Comparison of ENCODE assay signal across 20 cellular contexts in genomic region chr5:34626036-34626435, GRCh38. TPM values are rescaled to one million over a fixed set of nuclear protein-coding genes. Genes with fewer than 3 reads are reported as not detected.
A peak's percentile ranks its signal among the peaks of the same experiment; 100 is the strongest.
DNase-seq lines count a peak whose midpoint lies in the region; ATAC-seq, FAIRE-seq and TF ChIP-seq lines count a peak whose summit lies in the region.
"Had no signal": no experiment of that assay in that cellular context is flagged by ENCODE, and none has a peak within 500 bp of the region (broad histone marks: within the 10 kb centered on the region; RNA-seq: fewer than 3 reads in every experiment).

No MANE protein-coding gene starts in this region.

- no peak overlapping the region for H2AFZ ChIP-seq in ACC112 (ENCODE audit: low read length, unreplicated experiment)

- H3K36me3 ChIP-seq in ACC112 (ENCODE audit: insufficient read depth, low read length), result no peaks in the 10 kb centered on the region
- H3K36me3 ChIP-seq: esophagus squamous epithelium, prostate gland, vagina had no signal

- ATAC-seq in HG03159 (IDR thresholded peaks at IDR 0.05; ENCODE audit: unreplicated experiment) (no peak), GM19324 (IDR thresholded peaks at IDR 0.05; ENCODE audit: low FRiP score, unreplicated experiment) (no peak), GM21381 (IDR thresholded peaks at IDR 0.05; ENCODE audit: unreplicated experiment) (no peak)
- ATAC-seq: activated CD8-positive, alpha-beta T cell treated with anti-CD3 and anti-CD28 coated beads for 36 hours; stimulated activated memory B cell treated with anti-CD40 and anti-IgM and Interleukin-4, amounts not matched to agents 10 μg/mL and 1 μg/mL and 100 μg/mL, for 72 hours had no signal

- DNase-seq in HTR-8/SVneo (ENCODE audit: insufficient read length, low spot score), result peak; percentile 65
- DNase-seq in amniotic stem cell (lab: John Stamatoyannopoulos, UW), result peak; percentile 72
- DNase-seq in fibroblast of villous mesenchyme (ENCODE audit: low read depth), result peak; percentile 89
- DNase-seq in NOMO-1 (lab: John Stamatoyannopoulos, UW; ENCODE audit: unreplicated experiment in 2 of 2), result no peak
- DNase-seq: activated CD8-positive, alpha-beta T cell treated with anti-CD3 and anti-CD28 coated beads for 36 hours; activated naive CD4-positive, alpha-beta T cell treated with Interleukin-2 at 50 U/mL for 16 hours; cerebellar nuclear complex; DMS 273 treated with DMSO at 0.1 percent for 48 hours; esophagus squamous epithelium; islet precursor cell; NCI-H1092; NCI-H446 treated with DMSO at 0.1 percent for 48 hours; stimulated activated CD4-positive, alpha-beta T cell treated with anti-CD3 and anti-CD28 coated beads, Interleukin-2, amount 100 ng/mL, for 48 hours had no signal

- no peaks in the 10 kb centered on the region for H3K27me3 ChIP-seq in ACC112 (ENCODE audit: insufficient read depth, low read length)
- H3K27me3 ChIP-seq: esophagus squamous epithelium, vagina had no signal

- peak overlapping the region; percentile 15; the same call in 1 of the 2 replicates for H3K27ac ChIP-seq in ACC112 (ENCODE audit: low read depth, low read length)
- H3K27ac ChIP-seq: esophagus squamous epithelium, prostate gland, vagina had no signal

- H3K4me3 ChIP-seq in ACC112 (ENCODE audit: low read depth, low read length) (no peak overlapping the region), fibroblast of villous mesenchyme (ENCODE audit: low read depth, low read length) (no peak overlapping the region)
- H3K4me3 ChIP-seq: esophagus squamous epithelium, prostate gland, vagina had no signal

- no peak for TF ChIP-seq CTCF in fibroblast of villous mesenchyme (IDR thresholded peaks at IDR 0.05; ENCODE audit: insufficient read depth, low read depth, low read length)

- peak; percentile 90 for FAIRE-seq in HTR-8/SVneo (lab: Jason Lieb, UNC)

- H3K79me2 ChIP-seq in ACC112 (ENCODE audit: control insufficient read depth, insufficient read depth, low read length, unreplicated experiment), result no peaks in the 10 kb centered on the region

- H3K4me1 ChIP-seq in ACC112 (ENCODE audit: control insufficient read depth, insufficient read depth, low read length, unreplicated experiment), result peaks cover 23% of the 10 kb centered on the region
- H3K4me1 ChIP-seq: prostate gland had no signal

RNA-seq across cellular contexts. Expression of gene RAI14, which starts 30.1 kb away (rescaled TPM):
- 251 and 291 TPM in 2 replicates for total RNA-seq in fibroblast of villous mesenchyme

Comparison
In these comparisons a context has a peak if more than half of its experiments do, and no peak if none do; other contexts are left out.
1. DNase-seq: peak in HTR-8/SVneo (single experiment), amniotic stem cell (single experiment) and fibroblast of villous mesenchyme (single experiment); none in NOMO-1 (0 of 2).